15 cellular contexts compared by ENCODE assay signal in genomic region chr15:51335538-51335961, GRCh38. TPM values are rescaled to one million over a fixed set of nuclear protein-coding genes. Genes with fewer than 3 reads are reported as not detected.
A peak's percentile ranks its signal among the peaks of the same experiment; 100 is the strongest.
DNase-seq lines count a peak whose midpoint lies in the region; ATAC-seq and TF ChIP-seq lines count a peak whose summit lies in the region.
"Had no signal": no experiment of that assay in that cellular context is flagged by ENCODE, and none has a peak within 500 bp of the region (broad histone marks: within the 10 kb centered on the region; RNA-seq: fewer than 3 reads in every experiment).

No MANE protein-coding gene starts in this region.

- 82 to 95% (median 86%) methylated on average over 5 of the region's 5 CpGs for WGBS in heart left ventricle, 4 donors
- WGBS in endodermal cell (ENCODE audit: insufficient coverage in 1 of 2, insufficient read length in 1 of 2), 2 experiments, result 92 to 95% methylated on average over 3 to 5 of the region's 5 CpGs
- WGBS in neuronal stem cell (ENCODE audit: extremely low coverage in 2 of 2, insufficient read length in 2 of 2, insufficient replicate concordance in 1 of 2), 2 donors, result 100% methylated on average over 2 of the region's 5 CpGs; no CpG with 5 or more reads in 1 of the 2 donors

- peaks cover 53% of the 10 kb centered on the region for H3K27me3 Mint-ChIP-seq in endodermal cell (ENCODE audit: insufficient read depth)

- H2AFZ ChIP-seq in neuronal stem cell (ENCODE audit: low read length), result no peak overlapping the region

- ATAC-seq in heart left ventricle, result peak in 1 of 4 donors; percentile 27
- no peak for ATAC-seq in Right ventricle myocardium inferior
- peak; percentile 64 for ATAC-seq in HG03064 (IDR thresholded peaks at IDR 0.05; ENCODE audit: low read depth, unreplicated experiment)

- H3K4me2 ChIP-seq in neuronal stem cell (ENCODE audit: insufficient read depth, low read length, poor library complexity, severe bottlenecking), result no peak overlapping the region

- no peak overlapping the region for H4K91ac ChIP-seq in neuronal stem cell (ENCODE audit: low read depth, low read length, poor library complexity)

- no peaks in the 10 kb centered on the region for H3K9me3 Mint-ChIP-seq in endodermal cell

- TF ChIP-seq POLR2A in heart left ventricle (IDR thresholded peaks at IDR 0.05), result no peak

- H3K4me1 ChIP-seq in heart left ventricle, result peaks cover 0 to 63% (median 34%) of the 10 kb centered on the region in 12 donors
- H3K4me1 ChIP-seq in endodermal cell (ENCODE audit: control insufficient read depth, insufficient read depth, low read length), result no peaks in the 10 kb centered on the region
- no peaks in the 10 kb centered on the region for H3K4me1 ChIP-seq in neuronal stem cell (ENCODE audit: control insufficient read depth in 2 of 2, insufficient read depth in 1 of 2, low read depth in 1 of 2, low read length in 2 of 2)

- intact Hi-C loops in heart left ventricle (cut with DNase I), result no loop called here
- intact Hi-C loops in Right ventricle myocardium inferior (cut with DNase I), result no loop called here

- no peak overlapping the region for H2AK5ac ChIP-seq in neuronal stem cell (ENCODE audit: low read depth, low read length)

- H3K4me3 ChIP-seq in heart left ventricle (no peak overlapping the region), endodermal cell (ENCODE audit: low read length) (no peak overlapping the region), neuronal stem cell (ENCODE audit: low read length in 2 of 2) (no peak overlapping the region)
- H3K4me3 ChIP-seq: tibial nerve had no signal

- TF ChIP-seq CTCF in heart left ventricle (IDR thresholded peaks at IDR 0.05), result no peak
- no peak for TF ChIP-seq CTCF in endodermal cell (conservative IDR thresholded peaks at IDR 0.05)

- H3K9me3 ChIP-seq in heart left ventricle, result peaks cover 0 to 5% (median 0%) of the 10 kb centered on the region in 12 donors
- H3K9me3 ChIP-seq in endodermal cell (ENCODE audit: control insufficient read depth, low read length), result peaks cover 17% of the 10 kb centered on the region
- no peaks in the 10 kb centered on the region for H3K9me3 ChIP-seq in neuronal stem cell (replicated peaks in 1 of 2; ENCODE audit: control insufficient read depth in 2 of 2, insufficient read depth in 1 of 2, low read depth in 1 of 2, low read length in 2 of 2)
- H3K9me3 ChIP-seq: tibial nerve had no signal

- peak overlapping the region in 10 of 12 donors; percentile 11 to 68 (median 34) for H3K27ac ChIP-seq in heart left ventricle
- no peak overlapping the region for H3K27ac ChIP-seq in endodermal cell (ENCODE audit: low read depth, low read length)
- H3K27ac ChIP-seq in neuronal stem cell (replicated peaks; ENCODE audit: low read length), result no peak overlapping the region

- H3K9ac ChIP-seq in endodermal cell (ENCODE audit: extremely low read depth, low read length, poor library complexity, severe bottlenecking) (no peak overlapping the region), neuronal stem cell (ENCODE audit: low read depth, low read length, poor library complexity) (no peak overlapping the region)

- no peak overlapping the region for H3K4me3 Mint-ChIP-seq in endodermal cell

- H2BK12ac ChIP-seq in neuronal stem cell (ENCODE audit: low read length), result no peak overlapping the region

- no peak for DNase-seq in heart left ventricle
- DNase-seq in Right ventricle myocardium inferior (ENCODE audit: missing footprints), result no peak
- peak; percentile 16 for DNase-seq in OCI-M1 (lab: John Stamatoyannopoulos, UW)
- no peak for DNase-seq in endodermal cell
- no peak for DNase-seq in SHP77 treated with DMSO at 0.1 percent for 48 hours (lab: John Stamatoyannopoulos, UW)
- no peak for DNase-seq in neuronal stem cell (ENCODE audit: low spot score)
- DNase-seq in cerebellum (ENCODE audit: low spot score), result no peak
- DNase-seq: activated effector memory CD4-positive, alpha-beta T cell treated with Interleukin-2 at 50 U/mL for 16 hours; H7; NCI-H69; stimulated activated CD4-positive, alpha-beta T cell treated with anti-CD3 and anti-CD28 coated beads, Interleukin-4, amount 100 ng/mL, for 1 hour had no signal

- no peak overlapping the region for H2BK15ac ChIP-seq in neuronal stem cell (ENCODE audit: low read length)

- no peak overlapping the region for H4K8ac ChIP-seq in neuronal stem cell (ENCODE audit: low read depth, low read length)

- H3K79me1 ChIP-seq in neuronal stem cell (ENCODE audit: low read depth, low read length), result no peaks in the 10 kb centered on the region

- no peaks in the 10 kb centered on the region for H3K4me1 Mint-ChIP-seq in endodermal cell

- H3K23ac ChIP-seq in neuronal stem cell (ENCODE audit: low read depth, low read length, poor library complexity), result no peak overlapping the region

- H3K18ac ChIP-seq in neuronal stem cell (ENCODE audit: low read length), result no peak overlapping the region

- no peak overlapping the region for H2BK5ac ChIP-seq in neuronal stem cell (ENCODE audit: low read length)

- H3K27ac Mint-ChIP-seq in endodermal cell, result no peak overlapping the region

- H3K4ac ChIP-seq in neuronal stem cell (ENCODE audit: low read length), result no peak overlapping the region

- H3K14ac ChIP-seq in neuronal stem cell (ENCODE audit: low read length), result no peak overlapping the region

- H3K27me3 ChIP-seq in heart left ventricle (no peaks in the 10 kb centered on the region), endodermal cell (ENCODE audit: control insufficient read depth, insufficient read depth, low read length, poor library complexity, severe bottlenecking) (peaks cover 72% of the 10 kb centered on the region), neuronal stem cell (ENCODE audit: control insufficient read depth in 3 of 3, insufficient read depth in 3 of 3, low read depth in 1 of 3, low read length in 3 of 3) (peaks cover 0 to 9% (median 4%) of the 10 kb centered on the region in 3 experiments)
- H3K27me3 ChIP-seq: tibial nerve had no signal

- no peaks in the 10 kb centered on the region for H3K36me3 Mint-ChIP-seq in endodermal cell (ENCODE audit: low read depth)

- H2BK120ac ChIP-seq in neuronal stem cell (ENCODE audit: low read depth, low read length), result no peak overlapping the region

- H3K36me3 ChIP-seq in heart left ventricle (no peaks in the 10 kb centered on the region), endodermal cell (ENCODE audit: control insufficient read depth, insufficient read depth, low read length) (no peaks in the 10 kb centered on the region), neuronal stem cell (replicated peaks in 1 of 2; ENCODE audit: control insufficient read depth in 2 of 2, insufficient read depth in 2 of 2, low read length in 2 of 2) (no peaks in the 10 kb centered on the region)
- H3K36me3 ChIP-seq: tibial nerve had no signal

RNA-seq across cellular contexts. Expression of gene CYP19A1, which starts 2.8 kb away (rescaled TPM):
- total RNA-seq in heart left ventricle (1 to 10 TPM in 4 of 9 donors, under 1 TPM in 5; 0.21 to 5.4 (median 0.83) TPM), Right ventricle myocardium inferior (0.65 TPM), endodermal cell (not detected), cerebellum (1.00 TPM)
- polyA plus RNA-seq in heart left ventricle, result under 1 TPM; 0.15 to 0.43 TPM
- polyA plus RNA-seq in endodermal cell (2013, experiment 1 of 2), result not detected
- polyA plus RNA-seq in endodermal cell (2013, experiment 2 of 2), result 0.17 TPM
- 0.06 TPM for polyA plus RNA-seq in neuronal stem cell (2013, experiment 1 of 2)
- polyA plus RNA-seq in neuronal stem cell (2013, experiment 2 of 2), result not detected
- total RNA-seq: dermis microvascular lymphatic vessel endothelial cell, H7 had no signal
- polyA plus RNA-seq: neural cell had no signal

RNA-seq across cellular contexts. Expression of gene GLDN, which starts 5.9 kb away (rescaled TPM):
- 10 to 100 TPM in 7 of 9 donors, 1 to 10 TPM in 2; 7.2 to 15.3 (median 10.4) TPM for total RNA-seq in heart left ventricle
- polyA plus RNA-seq in heart left ventricle, result 1 to 10 TPM; 1.1 to 2.9 TPM
- total RNA-seq in Right ventricle myocardium inferior, result 8.4 TPM
- 1 to 10 TPM in 1 of 2 donors, under 1 TPM in 1; 0.62 to 1.7 TPM for total RNA-seq in endodermal cell
- polyA plus RNA-seq in endodermal cell (2013, experiment 1 of 2), result 2.1 TPM
- 2.2 TPM for polyA plus RNA-seq in endodermal cell (2013, experiment 2 of 2)
- polyA plus RNA-seq in neuronal stem cell (2013, experiment 1 of 2), result 0.93 TPM
- 1.0 TPM for polyA plus RNA-seq in neuronal stem cell (2013, experiment 2 of 2)
- 1.2 TPM for total RNA-seq in cerebellum
- total RNA-seq: dermis microvascular lymphatic vessel endothelial cell had no signal

Comparison
In these comparisons a context has a peak if more than half of its experiments do, and no peak if none do; other contexts are left out.
1. H3K27ac ChIP-seq: peak in heart left ventricle (10 of 12); none in endodermal cell (single experiment) and neuronal stem cell (single experiment).